In genomic region chr3:128074851-128075515, GRCh38 we compare ENCODE assay signal across 8 cellular contexts. TPM values are rescaled to one million over a fixed set of nuclear protein-coding genes. Genes with fewer than 3 reads are reported as not detected.
DNase-seq lines count a peak whose midpoint lies in the region; ATAC-seq, FAIRE-seq and TF ChIP-seq lines count a peak whose summit lies in the region.

No MANE protein-coding gene starts in this region.

- H3K9me2 ChIP-seq in neural cell (ENCODE audit: insufficient read depth, low read length): no peaks in the 10 kb centered on the region

- H2AFZ ChIP-seq in neural cell (ENCODE audit: low read depth, low read length): no peak overlapping the region

- no peak for DNase-seq in CD8-positive, alpha-beta memory T cell
- DNase-seq in NCI-H2171 treated with DMSO at 0.1 percent for 48 hours (lab: John Stamatoyannopoulos, UW): peak; percentile 84
- DNase-seq in epithelial cell of prostate (ENCODE audit: low read depth, low spot score): no peak
- no peak for DNase-seq in D721Med (ENCODE audit: insufficient read length, low spot score)
- DNase-seq in activated CD4-positive, CD25-positive, alpha-beta regulatory T cell (lab: John Stamatoyannopoulos, UW): no peak
- no peak for DNase-seq in Kasumi-1 (lab: John Stamatoyannopoulos, UW)

- peaks cover 16% of the 10 kb centered on the region for H3K4me1 ChIP-seq in CD8-positive, alpha-beta memory T cell (ENCODE audit: insufficient read depth, low read length)

- H4K20me1 ChIP-seq in neural cell (ENCODE audit: insufficient read depth): no peaks in the 10 kb centered on the region

- H3K4me1 Mint-ChIP-seq in CD8-positive, alpha-beta memory T cell: peaks cover 6 to 21% (median 11%) of the 10 kb centered on the region in 3 donors

- H3K4me2 ChIP-seq in neural cell (ENCODE audit: low read length): no peak overlapping the region

- H3K9ac ChIP-seq in neural cell (ENCODE audit: low read length): no peak overlapping the region

- TF ChIP-seq CTCF in neural cell (IDR thresholded peaks at IDR 0.05; ENCODE audit: poor library complexity, severe bottlenecking) (no peak), D721Med (IDR thresholded peaks at IDR 0.05; ENCODE audit: insufficient read depth, missing control alignments) (no peak)

- H3K9me3 ChIP-seq in CD8-positive, alpha-beta memory T cell (ENCODE audit: low read length): no peaks in the 10 kb centered on the region
- H3K9me3 ChIP-seq in neural cell (ENCODE audit: low read length): no peaks in the 10 kb centered on the region

- TF ChIP-seq EP300 in neural cell (conservative IDR thresholded peaks at IDR 0.05; ENCODE audit: poor library complexity, severe bottlenecking): no peak

- no peaks in the 10 kb centered on the region for H3K79me2 ChIP-seq in neural cell (replicated peaks; ENCODE audit: insufficient read depth, low read length)

- H3K9me3 Mint-ChIP-seq in CD8-positive, alpha-beta memory T cell: no peaks in the 10 kb centered on the region

- peaks cover 0 to 5% of the 10 kb centered on the region in 2 donors for H3K27me3 Mint-ChIP-seq in CD8-positive, alpha-beta memory T cell

- peaks cover 12% of the 10 kb centered on the region for H3K36me3 ChIP-seq in CD8-positive, alpha-beta memory T cell (ENCODE audit: insufficient read depth, low read length)
- H3K36me3 ChIP-seq in neural cell (ENCODE audit: insufficient read depth, low read length): no peaks in the 10 kb centered on the region

- FAIRE-seq in D721Med (lab: Jason Lieb, UNC): no peak

- no peak overlapping the region for H3K4me3 ChIP-seq in CD8-positive, alpha-beta memory T cell (ENCODE audit: low read length)
- peak overlapping the region; percentile 45 for H3K4me3 ChIP-seq in neural cell (ENCODE audit: low read length)

- peak overlapping the region; percentile 5 to 72 (median 37) for H3K4me3 Mint-ChIP-seq in CD8-positive, alpha-beta memory T cell

- no peak overlapping the region for H3K27ac ChIP-seq in CD8-positive, alpha-beta memory T cell (ENCODE audit: low read depth, low read length)
- H3K27ac ChIP-seq in epithelial cell of prostate (peak overlapping the region; percentile 74), neural cell (ENCODE audit: low read length) (no peak overlapping the region)

- peak overlapping the region in 3 of 8 donors; percentile 43 to 75 (median 66) for H3K27ac Mint-ChIP-seq in CD8-positive, alpha-beta memory T cell

- POLR2A ChIA-PET in CD8-positive, alpha-beta memory T cell (lab: Charles Lee): interaction anchor here (0.6 kb wide), 1 partner anchor 23 kb away, joined by 3 read pairs; the partner anchor contains the start of gene SEC61A1

- ATAC-seq in HG03039 (IDR thresholded peaks at IDR 0.05; ENCODE audit: unreplicated experiment): no peak

- H3K36me3 Mint-ChIP-seq in CD8-positive, alpha-beta memory T cell: peaks cover 0 to 56% (median 8%) of the 10 kb centered on the region in 3 donors

- no peaks in the 10 kb centered on the region for H3F3A ChIP-seq in neural cell (ENCODE audit: insufficient read depth, low read length, poor library complexity, severe bottlenecking)

- CTCF ChIA-PET in CD8-positive, alpha-beta memory T cell (lab: Charles Lee): interaction anchor here (0.8 to 3.0 kb wide), 8 partner anchors 9 to 59 kb away, joined by 3 to 15 read pairs (median 4); no protein-coding TSS in a partner anchor

- TF ChIP-seq RAD21 in neural cell (conservative IDR thresholded peaks at IDR 0.05): no peak

- H3K27me3 ChIP-seq in CD8-positive, alpha-beta memory T cell (ENCODE audit: insufficient read depth, low read length, poor library complexity, severe bottlenecking): no peaks in the 10 kb centered on the region
- peaks cover 11% of the 10 kb centered on the region for H3K27me3 ChIP-seq in neural cell (ENCODE audit: insufficient read depth, low read depth, low read length)

TF ChIP-seq in neural cell, 6 proteins besides CTCF, POLR2A, EP300 and RAD21:
- TF ChIP-seq POLR2AphosphoS5 (IDR thresholded peaks at IDR 0.05): no peak
- no peak for TF ChIP-seq REST (IDR thresholded peaks at IDR 0.05; ENCODE audit: borderline replicate concordance)
- no peak for TF ChIP-seq EZH2 (IDR thresholded peaks at IDR 0.05; ENCODE audit: borderline replicate concordance, insufficient read depth, low read length, poor library complexity, severe bottlenecking)
- TF ChIP-seq TAF1 (IDR thresholded peaks at IDR 0.05; ENCODE audit: low read depth): no peak
- TF ChIP-seq SMC3 (conservative IDR thresholded peaks at IDR 0.05; ENCODE audit: poor library complexity): no peak
- no peak for TF ChIP-seq MXI1 (conservative IDR thresholded peaks at IDR 0.05; ENCODE audit: poor library complexity, severe bottlenecking)
TF ChIP-seq in neural cell: peak in this region for 0.

RNA-seq across cellular contexts. Expression of gene SEC61A1, which starts 22.7 kb away (rescaled TPM):
- total RNA-seq in CD8-positive, alpha-beta memory T cell: 100 to 1,000 TPM; 200 to 208 TPM
- 176 TPM for polyA plus RNA-seq in CD8-positive, alpha-beta memory T cell
- polyA plus RNA-seq in neural cell: 91.6 and 96.5 TPM in 2 replicates
- polyA minus RNA-seq in neural cell: 113 and 114 TPM in 2 replicates

RNA-seq across cellular contexts. Expression of gene RUVBL1, which starts 48.6 kb away (rescaled TPM):
- total RNA-seq in CD8-positive, alpha-beta memory T cell: 100 to 1,000 TPM; 114 to 116 TPM
- polyA plus RNA-seq in CD8-positive, alpha-beta memory T cell: 69.2 TPM
- 83.3 and 95.2 TPM in 2 replicates for polyA plus RNA-seq in neural cell
- 54.3 and 61.8 TPM in 2 replicates for polyA minus RNA-seq in neural cell
